In genomic region chr4:154308207-154308606, GRCh38 we compare ENCODE assay signal across 8 cellular contexts.
"Had no signal": no experiment of that assay in that cellular context is flagged by ENCODE, and none has a peak within 500 bp of the region (broad histone marks: within the 10 kb centered on the region; RNA-seq: fewer than 3 reads in every experiment).

No MANE protein-coding gene starts in this region.

- ATAC-seq: GM12878 had no signal

- FAIRE-seq: G401.6, GM12878, GM12891, GM12892, GM18507, GM19239 had no signal

- DNase-seq: GDM1, GF-D8 had no signal

- H3K4me3 ChIP-seq: GM12878 had no signal
